16 cellular contexts compared by ENCODE assay signal in the genomic region with DNA sequence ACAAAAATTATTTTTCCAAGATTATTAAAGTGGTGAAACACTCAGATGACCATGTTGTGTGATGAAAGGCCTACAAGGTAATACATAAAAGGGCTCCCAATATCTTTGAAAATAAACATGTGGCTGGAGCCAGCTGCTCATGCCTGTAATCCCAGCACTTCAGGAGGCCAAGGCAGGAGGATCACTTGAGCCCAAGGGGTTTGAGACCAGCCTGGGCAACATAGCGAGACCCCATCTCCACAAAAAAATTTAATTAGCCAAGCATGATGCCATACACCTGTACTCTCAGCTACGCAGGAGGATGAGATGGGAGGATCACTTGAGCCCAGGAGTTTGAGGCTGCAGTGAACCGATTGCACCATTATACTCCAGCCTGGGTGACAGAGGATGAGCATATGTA. TPM values are rescaled to one million over a fixed set of nuclear protein-coding genes. Genes with fewer than 3 reads are reported as not detected.
DNase-seq lines count a peak whose midpoint lies in the region; ATAC-seq, FAIRE-seq and TF ChIP-seq lines count a peak whose summit lies in the region.
"Had no signal": no experiment of that assay in that cellular context is flagged by ENCODE, and none has a peak within 500 bp of the region (broad histone marks: within the 10 kb centered on the region; RNA-seq: fewer than 3 reads in every experiment).

No MANE protein-coding gene starts in this region.

- intact Hi-C loops in dendritic cell treated with granulocyte-macrophage colony-stimulating factor and Interleukin-4, amounts not matched to agents 40 ng/mL and 50 ng/mL, for 4 days (cut with micrococcal nuclease) = no loop called here

- no peaks in the 10 kb centered on the region for H3K27me3 Mint-ChIP-seq in dendritic cell treated with granulocyte-macrophage colony-stimulating factor and Interleukin-4, amounts not matched to agents 40 ng/mL and 50 ng/mL, for 4 days
- H3K27me3 Mint-ChIP-seq: CD4-positive, alpha-beta memory T cell had no signal

- no peak for DNase-seq in Karpas-422
- no peak for DNase-seq in NCI-H345 (lab: John Stamatoyannopoulos, UW)
- no peak for DNase-seq in GM12891 (ENCODE audit: insufficient read length, low spot score)
- DNase-seq: BE2C; CD4-positive, alpha-beta memory T cell; DMS79; GOT3; HCEC 1CT had no signal

- no peaks in the 10 kb centered on the region for H3K9me3 Mint-ChIP-seq in dendritic cell treated with granulocyte-macrophage colony-stimulating factor and Interleukin-4, amounts not matched to agents 40 ng/mL and 50 ng/mL, for 4 days
- H3K9me3 Mint-ChIP-seq: CD4-positive, alpha-beta memory T cell had no signal

- FAIRE-seq in GM12891 (lab: Jason Lieb, UNC) = no peak
- FAIRE-seq: A549, GM12892 had no signal

- no peak for TF ChIP-seq POLR2A in GM12891 (IDR thresholded peaks at IDR 0.05; ENCODE audit: low read depth, low read length)

- H3K9me3 ChIP-seq in Karpas-422 (ENCODE audit: low read length) (no peaks in the 10 kb centered on the region), neural cell (ENCODE audit: low read length) (no peaks in the 10 kb centered on the region)
- H3K9me3 ChIP-seq: A549, BE2C had no signal

- no peak overlapping the region for H2AFZ ChIP-seq in Karpas-422 (ENCODE audit: low read length)
- no peak overlapping the region for H2AFZ ChIP-seq in neural cell (ENCODE audit: low read depth, low read length)

- TF ChIP-seq RAD21 in neural cell (conservative IDR thresholded peaks at IDR 0.05) = no peak

- no peaks in the 10 kb centered on the region for H3F3A ChIP-seq in neural cell (ENCODE audit: insufficient read depth, low read length, poor library complexity, severe bottlenecking)

- H3K79me2 ChIP-seq in Karpas-422 (ENCODE audit: low read length) (peaks cover 77% of the 10 kb centered on the region), neural cell (replicated peaks; ENCODE audit: insufficient read depth, low read length) (peaks cover 62% of the 10 kb centered on the region)

- H3K4me3 Mint-ChIP-seq in dendritic cell treated with granulocyte-macrophage colony-stimulating factor and Interleukin-4, amounts not matched to agents 40 ng/mL and 50 ng/mL, for 4 days = no peak overlapping the region
- H3K4me3 Mint-ChIP-seq: CD4-positive, alpha-beta memory T cell had no signal

- H3K4me3 ChIP-seq in Karpas-422 (ENCODE audit: low read length) (no peak overlapping the region), neural cell (ENCODE audit: low read length) (no peak overlapping the region)
- H3K4me3 ChIP-seq: A549 had no signal

- H3K27me3 ChIP-seq in Karpas-422 (ENCODE audit: low read length) (no peaks in the 10 kb centered on the region), neural cell (ENCODE audit: insufficient read depth, low read depth, low read length) (no peaks in the 10 kb centered on the region)
- H3K27me3 ChIP-seq: BE2C had no signal

- no peak overlapping the region for H3K9ac ChIP-seq in Karpas-422 (ENCODE audit: low read length)
- no peak overlapping the region for H3K9ac ChIP-seq in neural cell (ENCODE audit: low read length)

- peak overlapping the region; percentile 77 for H3K27ac Mint-ChIP-seq in dendritic cell treated with granulocyte-macrophage colony-stimulating factor and Interleukin-4, amounts not matched to agents 40 ng/mL and 50 ng/mL, for 4 days

- H3K36me3 ChIP-seq in Karpas-422 (ENCODE audit: insufficient read depth, low read length) (peaks cover 22% of the 10 kb centered on the region), neural cell (ENCODE audit: insufficient read depth, low read length) (peaks cover 12% of the 10 kb centered on the region)

- no peaks in the 10 kb centered on the region; the same call in 1 of the 2 replicates for H4K20me1 ChIP-seq in Karpas-422 (ENCODE audit: insufficient read depth, low read depth, low read length)
- H4K20me1 ChIP-seq in neural cell (ENCODE audit: insufficient read depth) = peaks cover 11% of the 10 kb centered on the region

- H3K4me2 ChIP-seq in Karpas-422 (ENCODE audit: low read depth, low read length, poor library complexity, severe bottlenecking) = peak overlapping the region; percentile 26
- no peak overlapping the region for H3K4me2 ChIP-seq in neural cell (ENCODE audit: low read length)
- H3K4me2 ChIP-seq: A549 had no signal

- H3K9me2 ChIP-seq in Karpas-422 (replicated peaks; ENCODE audit: insufficient read depth, low read length) (no peaks in the 10 kb centered on the region), neural cell (ENCODE audit: insufficient read depth, low read length) (no peaks in the 10 kb centered on the region)

- H3K4me1 Mint-ChIP-seq in dendritic cell treated with granulocyte-macrophage colony-stimulating factor and Interleukin-4, amounts not matched to agents 40 ng/mL and 50 ng/mL, for 4 days (ENCODE audit: low read depth) = peaks cover 55% of the 10 kb centered on the region

- no peak for TF ChIP-seq CTCF in 22Rv1 (IDR thresholded peaks at IDR 0.05)
- TF ChIP-seq CTCF in neural cell (IDR thresholded peaks at IDR 0.05; ENCODE audit: poor library complexity, severe bottlenecking) = no peak

- H3K27ac ChIP-seq in 22Rv1 (peak overlapping the region; percentile 17; the same call in 1 of the 2 replicates), Karpas-422 (ENCODE audit: low read length) (peak overlapping the region; percentile 2), neural cell (ENCODE audit: low read length) (no peak overlapping the region)
- H3K27ac ChIP-seq: A549, C4-2B, HL-60 had no signal

- peaks cover 33% of the 10 kb centered on the region for H3K4me1 ChIP-seq in Karpas-422 (ENCODE audit: low read length)
- H3K4me1 ChIP-seq: BE2C had no signal

- ATAC-seq in GM19467 (IDR thresholded peaks at IDR 0.05; ENCODE audit: unreplicated experiment) = no peak
- ATAC-seq: A549 had no signal

- H3K36me3 Mint-ChIP-seq in dendritic cell treated with granulocyte-macrophage colony-stimulating factor and Interleukin-4, amounts not matched to agents 40 ng/mL and 50 ng/mL, for 4 days (ENCODE audit: low read depth) = peaks cover 88% of the 10 kb centered on the region

- TF ChIP-seq EP300 in neural cell (conservative IDR thresholded peaks at IDR 0.05; ENCODE audit: poor library complexity, severe bottlenecking) = no peak

TF ChIP-seq in neural cell, 6 proteins besides CTCF, POLR2A, EP300 and RAD21:
- TF ChIP-seq MXI1 (conservative IDR thresholded peaks at IDR 0.05; ENCODE audit: poor library complexity, severe bottlenecking) = no peak
- peak; percentile 0 for TF ChIP-seq POLR2AphosphoS5 (IDR thresholded peaks at IDR 0.05)

TF ChIP-seq in GM12891, 5 proteins besides CTCF, POLR2A, EP300 and RAD21:
- TF ChIP-seq TAF1 (IDR thresholded peaks at IDR 0.05; ENCODE audit: low read depth, low read length) (no peak), SPI1 (IDR thresholded peaks at IDR 0.05; ENCODE audit: low read depth, low read length) (no peak), POU2F2 (IDR thresholded peaks at IDR 0.05; ENCODE audit: low read depth, low read length) (no peak), POLR2AphosphoS5 (IDR thresholded peaks at IDR 0.05; ENCODE audit: low read depth, low read length) (no peak), PAX5 (IDR thresholded peaks at IDR 0.05; ENCODE audit: insufficient read depth, low read length, severe bottlenecking) (no peak)

RNA-seq across cellular contexts. Expression of a gene that starts 26.8 kb away (rescaled TPM):
- total RNA-seq in Karpas-422 (2014; rRNA removed; shearing (Covaris generic); ENCODE audit: low replicate concordance) = 9.3 and 12.2 TPM in 2 replicates
- polyA plus RNA-seq in neural cell = 91.3 and 96.6 TPM in 2 replicates
- polyA minus RNA-seq in neural cell = 157 and 166 TPM in 2 replicates
- 6.0 TPM for polyA plus RNA-seq in GM12891 (2012; ENCODE audit: low read depth, missing spikeins)
